ENCODE assay signal across 17 cellular contexts in the genomic region with DNA sequence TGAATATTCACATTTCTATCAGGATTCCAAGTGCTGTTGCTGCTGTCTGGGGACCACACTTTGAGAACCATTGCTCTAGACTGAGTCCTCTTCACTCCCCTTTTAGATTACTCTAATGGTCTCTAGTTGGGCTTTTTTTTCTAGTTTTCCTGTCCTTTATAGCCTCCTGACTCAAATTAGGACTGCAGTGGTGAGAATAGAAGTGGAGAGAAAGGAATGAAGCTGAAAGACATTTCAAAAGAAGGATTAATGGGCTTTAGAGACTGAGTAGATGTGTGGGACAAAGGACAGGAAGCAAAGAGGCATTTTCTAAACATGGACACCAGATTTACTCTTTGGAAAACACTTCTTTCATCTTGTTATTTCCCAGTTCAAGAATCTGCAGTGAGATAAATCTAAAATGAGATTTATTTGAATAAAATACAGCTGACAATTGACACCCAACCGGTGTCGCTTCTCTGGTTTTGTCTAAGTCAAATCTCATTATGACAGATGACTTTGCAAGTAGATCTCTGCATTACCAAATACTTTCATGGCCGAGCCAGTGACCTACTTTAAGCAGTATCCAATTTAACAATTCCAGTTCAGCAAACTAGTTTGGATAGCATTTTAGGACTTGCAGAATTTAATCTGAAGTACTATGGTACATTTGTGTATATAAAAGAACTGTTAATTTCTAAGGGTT.
A peak's percentile ranks its signal among the peaks of the same experiment; 100 is the strongest.
DNase-seq lines count a peak whose midpoint lies in the region; ATAC-seq and TF ChIP-seq lines count a peak whose summit lies in the region.
"Had no signal": no experiment of that assay in that cellular context is flagged by ENCODE, and none has a peak within 500 bp of the region (broad histone marks: within the 10 kb centered on the region; RNA-seq: fewer than 3 reads in every experiment).

No MANE protein-coding gene starts in this region.

- peak overlapping the region; percentile 79 to 85 for H3K27ac Mint-ChIP-seq in effector memory CD8-positive, alpha-beta T cell
- no peak overlapping the region; the same call in 1 of the 2 replicates for H3K27ac Mint-ChIP-seq in HFFc6

- ATAC-seq in effector memory CD8-positive, alpha-beta T cell (replicated peaks) = no peak
- ATAC-seq: foreskin keratinocyte, mucosa of descending colon, right cardiac atrium had no signal

- in situ Hi-C loops in HAP-1 (cut with MboI; ENCODE audit: low sequenced_read_pairs) = no loop called here

- H2AFZ ChIP-seq in OCI-LY3 (ENCODE audit: low read depth, low read length) = no peak overlapping the region

- DNase-seq in HAP-1 (ENCODE audit: low spot score in 2 of 2) (peak; percentile 40 to 98), DMS53 treated with DMSO at 0.1 percent for 48 hours (lab: John Stamatoyannopoulos, UW; ENCODE audit: unreplicated experiment) (no peak), HFFc6 (no peak), ovary (no peak)
- DNase-seq in effector memory CD8-positive, alpha-beta T cell = no peak
- DNase-seq: effector memory CD4-positive, alpha-beta T cell; foreskin keratinocyte; GF-D8; H7; MG63; mucosa of descending colon; NCI-H2029; NK-92 treated with Interleukin-12 subunit alpha and Interleukin-12 subunit beta, amount 100 ng/mL, for 24 hours; right cardiac atrium had no signal

- no peaks in the 10 kb centered on the region for H3K9me3 ChIP-seq in HAP-1
- H3K9me3 ChIP-seq in OCI-LY3 (ENCODE audit: insufficient read depth, low read length) = no peaks in the 10 kb centered on the region
- no peaks in the 10 kb centered on the region for H3K9me3 ChIP-seq in skeletal muscle tissue (ENCODE audit: control insufficient read depth in 3 of 3, low read length in 3 of 3)
- H3K9me3 ChIP-seq in ovary = no peaks in the 10 kb centered on the region
- H3K9me3 ChIP-seq: breast epithelium, MG63, mucosa of descending colon had no signal

- H3K27me3 ChIP-seq in HAP-1 (ENCODE audit: low read depth) = no peaks in the 10 kb centered on the region
- no peaks in the 10 kb centered on the region for H3K27me3 ChIP-seq in OCI-LY3 (ENCODE audit: low read depth, low read length)
- no peaks in the 10 kb centered on the region for H3K27me3 ChIP-seq in skeletal muscle tissue (ENCODE audit: control insufficient read depth in 3 of 3, insufficient read depth in 3 of 3, low read length in 3 of 3)
- H3K27me3 ChIP-seq in ovary = no peaks in the 10 kb centered on the region
- H3K27me3 ChIP-seq: breast epithelium, foreskin keratinocyte, MG63 had no signal

- intact Hi-C loops in ovary (cut with DNase I) = no loop called here

- peaks cover 12% of the 10 kb centered on the region for H3K4me1 ChIP-seq in HAP-1
- peaks cover 11% of the 10 kb centered on the region for H3K4me1 ChIP-seq in OCI-LY3 (ENCODE audit: low read length)
- peaks cover 2 to 8% (median 3%) of the 10 kb centered on the region in 3 donors for H3K4me1 ChIP-seq in skeletal muscle tissue (ENCODE audit: control insufficient read depth in 3 of 3, insufficient read depth in 3 of 3, low read length in 3 of 3)
- peaks cover under 1% of the 10 kb centered on the region for H3K4me1 ChIP-seq in ovary (ENCODE audit: insufficient read depth)
- H3K4me1 ChIP-seq: breast epithelium, foreskin keratinocyte had no signal

- H3K36me3 ChIP-seq in HAP-1 (replicated peaks) (no peaks in the 10 kb centered on the region), OCI-LY3 (replicated peaks; ENCODE audit: low read depth, low read length) (no peaks in the 10 kb centered on the region), skeletal muscle tissue (ENCODE audit: control insufficient read depth in 3 of 3, insufficient read depth in 3 of 3, low read length in 3 of 3) (no peaks in the 10 kb centered on the region), ovary (no peaks in the 10 kb centered on the region)
- H3K36me3 ChIP-seq: breast epithelium, MG63 had no signal

- no peak for TF ChIP-seq POLR2A in ovary (IDR thresholded peaks at IDR 0.05)

- TF ChIP-seq CTCF in OCI-LY3 (IDR thresholded peaks at IDR 0.05; ENCODE audit: low read depth, low read length) (no peak), HFFc6 (IDR thresholded peaks at IDR 0.05) (no peak), ovary (IDR thresholded peaks at IDR 0.05) (no peak)

- 65 to 82% (median 81%) methylated on average over 3 of the region's 3 CpGs for WGBS in ovary, 3 donors

- H3K4me3 Mint-ChIP-seq in effector memory CD8-positive, alpha-beta T cell = peak overlapping the region; percentile 8 to 43
- no peak overlapping the region for H3K4me3 Mint-ChIP-seq in HFFc6

- peaks cover 37 to 48% of the 10 kb centered on the region in 2 donors for H3K4me1 Mint-ChIP-seq in effector memory CD8-positive, alpha-beta T cell (ENCODE audit: low read depth in 2 of 2)
- H3K4me1 Mint-ChIP-seq in HFFc6 (ENCODE audit: low read depth) = peaks cover 1% of the 10 kb centered on the region; the same call in 1 of the 2 replicates

- peaks cover 8% of the 10 kb centered on the region; the same call in 1 of the 2 replicates for H4K20me1 ChIP-seq in OCI-LY3 (ENCODE audit: insufficient read depth, low read length)

- H3K4me2 ChIP-seq in OCI-LY3 (ENCODE audit: low read length) = peak overlapping the region; percentile 16

- no peaks in the 10 kb centered on the region for H3K79me2 ChIP-seq in OCI-LY3 (ENCODE audit: low read length)

- no peaks in the 10 kb centered on the region for H3K27me3 Mint-ChIP-seq in effector memory CD8-positive, alpha-beta T cell
- peaks cover 8% of the 10 kb centered on the region for H3K27me3 Mint-ChIP-seq in HFFc6 (ENCODE audit: insufficient read depth)

- H3K27ac ChIP-seq in OCI-LY3 (ENCODE audit: low read length) (no peak overlapping the region), skeletal muscle tissue (ENCODE audit: low read depth, low read length) (peak overlapping the region; percentile 87), ovary (no peak overlapping the region)
- H3K27ac ChIP-seq: foreskin keratinocyte had no signal

- H3K36me3 Mint-ChIP-seq in effector memory CD8-positive, alpha-beta T cell (ENCODE audit: insufficient read depth) = peaks cover 3% of the 10 kb centered on the region
- no peaks in the 10 kb centered on the region for H3K36me3 Mint-ChIP-seq in HFFc6 (ENCODE audit: low read depth)

- no peak overlapping the region for H3K4me3 ChIP-seq in HAP-1
- no peak overlapping the region for H3K4me3 ChIP-seq in OCI-LY3 (ENCODE audit: low read length)
- peak overlapping the region in 1 of 3 donors; percentile 2 for H3K4me3 ChIP-seq in skeletal muscle tissue (ENCODE audit: low read length in 3 of 3)
- H3K4me3 ChIP-seq in ovary = no peak overlapping the region
- H3K4me3 ChIP-seq: breast epithelium, MG63, mucosa of descending colon had no signal

- no peak overlapping the region for H3K9ac ChIP-seq in OCI-LY3 (ENCODE audit: low read length)
- peak overlapping the region in 2 of 3 donors; percentile 4 to 29 for H3K9ac ChIP-seq in skeletal muscle tissue (ENCODE audit: low read depth in 1 of 3, low read length in 3 of 3)

- H3K9me3 Mint-ChIP-seq in effector memory CD8-positive, alpha-beta T cell = no peaks in the 10 kb centered on the region
- no peaks in the 10 kb centered on the region for H3K9me3 Mint-ChIP-seq in HFFc6

- TF ChIP-seq EP300 in ovary (IDR thresholded peaks at IDR 0.05) = no peak

Comparison
In these comparisons a context has a peak if more than half of its experiments do, and no peak if none do; other contexts are left out.
1. DNase-seq: peak in HAP-1 (2 of 2); none in effector memory CD8-positive, alpha-beta T cell (0 of 3), DMS53 treated with DMSO at 0.1 percent for 48 hours (single experiment), HFFc6 (single experiment) and ovary (0 of 5).